ENCODE assay signal across 8 cellular contexts in genomic region chr1:46643368-46643775, GRCh38. TPM values are rescaled to one million over a fixed set of nuclear protein-coding genes. Genes with fewer than 3 reads are reported as not detected.
DNase-seq lines count a peak whose midpoint lies in the region; ATAC-seq and TF ChIP-seq lines count a peak whose summit lies in the region.

No MANE protein-coding gene starts in this region.

- peaks cover 33% of the 10 kb centered on the region for H3K36me3 Mint-ChIP-seq in T-helper 2 cell treated with Interferon-gamma antibody and Interleukin-4, amounts not matched to agents 5 μg/mL and 100 μg/mL, for 36 hours (ENCODE audit: low read depth)

- peak overlapping the region; percentile 85 for H3K27ac ChIP-seq in VCaP

- peak; percentile 61 for DNase-seq in AG09309 (ENCODE audit: low read depth)
- DNase-seq in NCI-H1105 (lab: John Stamatoyannopoulos, UW), result peak; percentile 94
- DNase-seq in iris pigment epithelial cell (ENCODE audit: low read depth), result peak; percentile 94
- no peak for DNase-seq in T-helper 2 cell treated with Interferon-gamma antibody and Interleukin-4, amounts not matched to agents 5 μg/mL and 100 μg/mL, for 36 hours (ENCODE audit: low spot score)
- no peak for DNase-seq in UCSD-AML1 (lab: John Stamatoyannopoulos, UW; ENCODE audit: unreplicated experiment)
- no peak for DNase-seq in ureter (ENCODE audit: low spot score)

- H3K9me3 Mint-ChIP-seq in T-helper 2 cell treated with Interferon-gamma antibody and Interleukin-4, amounts not matched to agents 5 μg/mL and 100 μg/mL, for 36 hours, result peaks cover 5% of the 10 kb centered on the region

- no peak overlapping the region for H3K4me3 Mint-ChIP-seq in T-helper 2 cell treated with Interferon-gamma antibody and Interleukin-4, amounts not matched to agents 5 μg/mL and 100 μg/mL, for 36 hours

- H3K27ac Mint-ChIP-seq in T-helper 2 cell treated with Interferon-gamma antibody and Interleukin-4, amounts not matched to agents 5 μg/mL and 100 μg/mL, for 36 hours, result no peak overlapping the region

- H3K4me3 ChIP-seq in AG09309 (ENCODE audit: control insufficient read depth, low read depth, low read length), result no peak overlapping the region

- no peaks in the 10 kb centered on the region for H3K27me3 Mint-ChIP-seq in T-helper 2 cell treated with Interferon-gamma antibody and Interleukin-4, amounts not matched to agents 5 μg/mL and 100 μg/mL, for 36 hours (ENCODE audit: low read depth)

- no peaks in the 10 kb centered on the region for H3K4me1 Mint-ChIP-seq in T-helper 2 cell treated with Interferon-gamma antibody and Interleukin-4, amounts not matched to agents 5 μg/mL and 100 μg/mL, for 36 hours (ENCODE audit: low read depth)

- no peak for TF ChIP-seq CTCF in AG09309 (IDR thresholded peaks at IDR 0.05; ENCODE audit: control insufficient read depth, insufficient read depth, low read depth, low read length, missing control alignments)
- TF ChIP-seq CTCF in VCaP (conservative IDR thresholded peaks at IDR 0.05), result no peak

- no peak for ATAC-seq in HG02763 (IDR thresholded peaks at IDR 0.05; ENCODE audit: unreplicated experiment)

RNA-seq across cellular contexts. Expression of gene ATPAF1, which starts 24.8 kb away (rescaled TPM):
- total RNA-seq in ureter, result 42.5 TPM

RNA-seq across cellular contexts. Expression of gene MOB3C, which starts 26.8 kb away (rescaled TPM):
- 27.9 TPM for total RNA-seq in ureter

RNA-seq across cellular contexts. Expression of gene TEX38, which starts 28.3 kb away (rescaled TPM):
- 0.39 TPM for total RNA-seq in ureter

RNA-seq across cellular contexts. Expression of gene MKNK1, which starts 39.3 kb away (rescaled TPM):
- total RNA-seq in ureter, result 66.9 TPM

Comparison
In these comparisons a context has a peak if more than half of its experiments do, and no peak if none do; other contexts are left out.
1. DNase-seq: peak in AG09309 (single experiment), NCI-H1105 (single experiment) and iris pigment epithelial cell (single experiment); none in T-helper 2 cell treated with Interferon-gamma antibody and Interleukin-4, amounts not matched to agents 5 μg/mL and 100 μg/mL, for 36 hours (single experiment), UCSD-AML1 (single experiment) and ureter (single experiment).